ENCODE assay signal across 1 cellular context in the genomic region with DNA sequence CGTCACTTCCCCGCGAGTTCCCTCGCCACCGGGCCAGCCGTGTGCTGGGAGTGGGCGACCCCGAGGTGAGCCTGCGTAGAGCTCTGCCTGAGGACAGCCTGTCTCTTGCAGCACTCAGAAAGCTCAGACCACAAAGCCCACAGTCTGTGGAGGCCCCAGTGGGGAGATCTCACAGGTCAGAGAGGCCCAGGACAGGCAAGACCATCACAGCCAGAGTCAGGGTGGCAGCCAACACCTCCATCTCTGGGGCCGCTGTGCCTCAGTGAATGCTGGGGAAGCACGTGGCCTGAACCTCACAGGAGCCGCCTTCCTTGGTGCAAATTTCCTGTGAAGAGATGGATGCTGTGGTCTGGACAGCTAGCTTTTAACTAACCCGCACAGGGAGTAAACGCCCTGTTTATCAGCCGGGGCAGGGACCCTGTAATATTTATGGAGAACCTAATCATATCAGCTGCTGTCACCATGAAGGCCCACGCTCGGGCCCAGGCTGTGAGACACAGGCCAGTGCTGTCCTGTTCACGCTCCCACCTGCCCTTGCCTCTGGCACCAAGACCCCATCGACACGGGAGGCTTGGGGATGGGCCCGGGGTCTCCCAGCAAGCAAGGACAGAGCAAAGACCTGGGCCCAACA.
TF ChIP-seq lines count a peak whose summit lies in the region.

No MANE protein-coding gene starts in this region.

TF ChIP-seq in K562, 482 proteins besides CTCF, POLR2A, EP300 and RAD21 (continued from another document and continues in another):
- TF ChIP-seq, protein P1, sequence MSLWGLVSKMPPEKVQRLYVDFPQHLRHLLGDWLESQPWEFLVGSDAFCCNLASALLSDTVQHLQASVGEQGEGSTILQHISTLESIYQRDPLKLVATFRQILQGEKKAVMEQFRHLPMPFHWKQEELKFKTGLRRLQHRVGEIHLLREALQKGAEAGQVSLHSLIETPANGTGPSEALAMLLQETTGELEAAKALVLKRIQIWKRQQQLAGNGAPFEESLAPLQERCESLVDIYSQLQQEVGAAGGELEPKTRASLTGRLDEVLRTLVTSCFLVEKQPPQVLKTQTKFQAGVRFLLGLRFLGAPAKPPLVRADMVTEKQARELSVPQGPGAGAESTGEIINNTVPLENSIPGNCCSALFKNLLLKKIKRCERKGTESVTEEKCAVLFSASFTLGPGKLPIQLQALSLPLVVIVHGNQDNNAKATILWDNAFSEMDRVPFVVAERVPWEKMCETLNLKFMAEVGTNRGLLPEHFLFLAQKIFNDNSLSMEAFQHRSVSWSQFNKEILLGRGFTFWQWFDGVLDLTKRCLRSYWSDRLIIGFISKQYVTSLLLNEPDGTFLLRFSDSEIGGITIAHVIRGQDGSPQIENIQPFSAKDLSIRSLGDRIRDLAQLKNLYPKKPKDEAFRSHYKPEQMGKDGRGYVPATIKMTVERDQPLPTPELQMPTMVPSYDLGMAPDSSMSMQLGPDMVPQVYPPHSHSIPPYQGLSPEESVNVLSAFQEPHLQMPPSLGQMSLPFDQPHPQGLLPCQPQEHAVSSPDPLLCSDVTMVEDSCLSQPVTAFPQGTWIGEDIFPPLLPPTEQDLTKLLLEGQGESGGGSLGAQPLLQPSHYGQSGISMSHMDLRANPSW (CRISPR knock-in tag; IDR thresholded peaks at IDR 0.05), result no peak
- TF ChIP-seq MEF2D (tag; conservative IDR thresholded peaks at IDR 0.05; ENCODE audit: low read depth), result no peak
- TF ChIP-seq SMAD4 (CRISPR knock-in tag; conservative IDR thresholded peaks at IDR 0.05), result 0 out of 2 replicates have a peak, but pooled peaks have one; percentile 33
- 0 out of 2 replicates have a peak, but pooled peaks have one; percentile 31 for TF ChIP-seq ETV5 (CRISPR knock-in tag; IDR thresholded peaks at IDR 0.05; ENCODE audit: low read depth)
- TF ChIP-seq NFIC (IDR thresholded peaks at IDR 0.05), result 0 out of 2 replicates have a peak, but pooled peaks have one; percentile 6
- TF ChIP-seq, protein P2, sequence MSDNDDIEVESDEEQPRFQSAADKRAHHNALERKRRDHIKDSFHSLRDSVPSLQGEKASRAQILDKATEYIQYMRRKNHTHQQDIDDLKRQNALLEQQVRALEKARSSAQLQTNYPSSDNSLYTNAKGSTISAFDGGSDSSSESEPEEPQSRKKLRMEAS (CRISPR knock-in tag; IDR thresholded peaks at IDR 0.05), result peak; percentile 75
- no peak for TF ChIP-seq KAT2B (IDR thresholded peaks at IDR 0.05; ENCODE audit: low read depth, low read length)
- TF ChIP-seq, protein P3, sequence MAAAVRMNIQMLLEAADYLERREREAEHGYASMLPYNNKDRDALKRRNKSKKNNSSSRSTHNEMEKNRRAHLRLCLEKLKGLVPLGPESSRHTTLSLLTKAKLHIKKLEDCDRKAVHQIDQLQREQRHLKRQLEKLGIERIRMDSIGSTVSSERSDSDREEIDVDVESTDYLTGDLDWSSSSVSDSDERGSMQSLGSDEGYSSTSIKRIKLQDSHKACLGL (CRISPR knock-in tag; IDR thresholded peaks at IDR 0.05; ENCODE audit: borderline replicate concordance, poor library complexity, severe bottlenecking), result no peak
- peak; percentile 76 for TF ChIP-seq ARID1B (IDR thresholded peaks at IDR 0.05)
- TF ChIP-seq FIP1L1 (IDR thresholded peaks at IDR 0.05; ENCODE audit: low read depth, low read length, poor library complexity, severe bottlenecking), result no peak
- peak; percentile 51 for TF ChIP-seq ZNF121 (CRISPR knock-in tag; conservative IDR thresholded peaks at IDR 0.05)
- TF ChIP-seq HLTF (IDR thresholded peaks at IDR 0.05), result no peak
- no peak for TF ChIP-seq ZNF75A (CRISPR knock-in tag; IDR thresholded peaks at IDR 0.05)
- TF ChIP-seq, protein P4, sequence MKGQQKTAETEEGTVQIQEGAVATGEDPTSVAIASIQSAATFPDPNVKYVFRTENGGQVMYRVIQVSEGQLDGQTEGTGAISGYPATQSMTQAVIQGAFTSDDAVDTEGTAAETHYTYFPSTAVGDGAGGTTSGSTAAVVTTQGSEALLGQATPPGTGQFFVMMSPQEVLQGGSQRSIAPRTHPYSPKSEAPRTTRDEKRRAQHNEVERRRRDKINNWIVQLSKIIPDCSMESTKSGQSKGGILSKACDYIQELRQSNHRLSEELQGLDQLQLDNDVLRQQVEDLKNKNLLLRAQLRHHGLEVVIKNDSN (CRISPR knock-in tag; IDR thresholded peaks at IDR 0.05), result peak; percentile 50; the same call in 1 of the 2 replicates
- TF ChIP-seq TCF3 (CRISPR knock-in tag; IDR thresholded peaks at IDR 0.05), result peak; percentile 90
- peak; percentile 66 for TF ChIP-seq L3MBTL2 (IDR thresholded peaks at IDR 0.05)
- TF ChIP-seq, protein P5, sequence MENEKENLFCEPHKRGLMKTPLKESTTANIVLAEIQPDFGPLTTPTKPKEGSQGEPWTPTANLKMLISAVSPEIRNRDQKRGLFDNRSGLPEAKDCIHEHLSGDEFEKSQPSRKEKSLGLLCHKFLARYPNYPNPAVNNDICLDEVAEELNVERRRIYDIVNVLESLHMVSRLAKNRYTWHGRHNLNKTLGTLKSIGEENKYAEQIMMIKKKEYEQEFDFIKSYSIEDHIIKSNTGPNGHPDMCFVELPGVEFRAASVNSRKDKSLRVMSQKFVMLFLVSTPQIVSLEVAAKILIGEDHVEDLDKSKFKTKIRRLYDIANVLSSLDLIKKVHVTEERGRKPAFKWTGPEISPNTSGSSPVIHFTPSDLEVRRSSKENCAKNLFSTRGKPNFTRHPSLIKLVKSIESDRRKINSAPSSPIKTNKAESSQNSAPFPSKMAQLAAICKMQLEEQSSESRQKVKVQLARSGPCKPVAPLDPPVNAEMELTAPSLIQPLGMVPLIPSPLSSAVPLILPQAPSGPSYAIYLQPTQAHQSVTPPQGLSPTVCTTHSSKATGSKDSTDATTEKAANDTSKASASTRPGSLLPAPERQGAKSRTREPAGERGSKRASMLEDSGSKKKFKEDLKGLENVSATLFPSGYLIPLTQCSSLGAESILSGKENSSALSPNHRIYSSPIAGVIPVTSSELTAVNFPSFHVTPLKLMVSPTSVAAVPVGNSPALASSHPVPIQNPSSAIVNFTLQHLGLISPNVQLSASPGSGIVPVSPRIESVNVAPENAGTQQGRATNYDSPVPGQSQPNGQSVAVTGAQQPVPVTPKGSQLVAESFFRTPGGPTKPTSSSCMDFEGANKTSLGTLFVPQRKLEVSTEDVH (IDR thresholded peaks at IDR 0.05; ENCODE audit: low read depth, partially characterized antibody), result no peak
- TF ChIP-seq TEAD4 (IDR thresholded peaks at IDR 0.05; ENCODE audit: low read length), result peak; percentile 70
- no peak for TF ChIP-seq TEAD4 (CRISPR knock-in tag; IDR thresholded peaks at IDR 0.05; ENCODE audit: borderline replicate concordance)
- TF ChIP-seq SMARCA4 (IDR thresholded peaks at IDR 0.05), result peak; percentile 39; the same call in 1 of the 2 replicates
- TF ChIP-seq, protein P6, sequence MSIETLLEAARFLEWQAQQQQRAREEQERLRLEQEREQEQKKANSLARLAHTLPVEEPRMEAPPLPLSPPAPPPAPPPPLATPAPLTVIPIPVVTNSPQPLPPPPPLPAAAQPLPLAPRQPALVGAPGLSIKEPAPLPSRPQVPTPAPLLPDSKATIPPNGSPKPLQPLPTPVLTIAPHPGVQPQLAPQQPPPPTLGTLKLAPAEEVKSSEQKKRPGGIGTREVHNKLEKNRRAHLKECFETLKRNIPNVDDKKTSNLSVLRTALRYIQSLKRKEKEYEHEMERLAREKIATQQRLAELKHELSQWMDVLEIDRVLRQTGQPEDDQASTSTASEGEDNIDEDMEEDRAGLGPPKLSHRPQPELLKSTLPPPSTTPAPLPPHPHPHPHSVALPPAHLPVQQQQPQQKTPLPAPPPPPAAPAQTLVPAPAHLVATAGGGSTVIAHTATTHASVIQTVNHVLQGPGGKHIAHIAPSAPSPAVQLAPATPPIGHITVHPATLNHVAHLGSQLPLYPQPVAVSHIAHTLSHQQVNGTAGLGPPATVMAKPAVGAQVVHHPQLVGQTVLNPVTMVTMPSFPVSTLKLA (conservative IDR thresholded peaks at IDR 0.05), result peak; percentile 25 to 57; a peak in 2 of 4 replicates
- peak; percentile 28 for TF ChIP-seq DACH1 (IDR thresholded peaks at IDR 0.05; ENCODE audit: partially characterized antibody)
- TF ChIP-seq, protein P7, sequence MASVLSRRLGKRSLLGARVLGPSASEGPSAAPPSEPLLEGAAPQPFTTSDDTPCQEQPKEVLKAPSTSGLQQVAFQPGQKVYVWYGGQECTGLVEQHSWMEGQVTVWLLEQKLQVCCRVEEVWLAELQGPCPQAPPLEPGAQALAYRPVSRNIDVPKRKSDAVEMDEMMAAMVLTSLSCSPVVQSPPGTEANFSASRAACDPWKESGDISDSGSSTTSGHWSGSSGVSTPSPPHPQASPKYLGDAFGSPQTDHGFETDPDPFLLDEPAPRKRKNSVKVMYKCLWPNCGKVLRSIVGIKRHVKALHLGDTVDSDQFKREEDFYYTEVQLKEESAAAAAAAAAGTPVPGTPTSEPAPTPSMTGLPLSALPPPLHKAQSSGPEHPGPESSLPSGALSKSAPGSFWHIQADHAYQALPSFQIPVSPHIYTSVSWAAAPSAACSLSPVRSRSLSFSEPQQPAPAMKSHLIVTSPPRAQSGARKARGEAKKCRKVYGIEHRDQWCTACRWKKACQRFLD (CRISPR knock-in tag; IDR thresholded peaks at IDR 0.05), result 0 out of 2 replicates have a peak, but pooled peaks have one; percentile 33
- TF ChIP-seq, protein P8, sequence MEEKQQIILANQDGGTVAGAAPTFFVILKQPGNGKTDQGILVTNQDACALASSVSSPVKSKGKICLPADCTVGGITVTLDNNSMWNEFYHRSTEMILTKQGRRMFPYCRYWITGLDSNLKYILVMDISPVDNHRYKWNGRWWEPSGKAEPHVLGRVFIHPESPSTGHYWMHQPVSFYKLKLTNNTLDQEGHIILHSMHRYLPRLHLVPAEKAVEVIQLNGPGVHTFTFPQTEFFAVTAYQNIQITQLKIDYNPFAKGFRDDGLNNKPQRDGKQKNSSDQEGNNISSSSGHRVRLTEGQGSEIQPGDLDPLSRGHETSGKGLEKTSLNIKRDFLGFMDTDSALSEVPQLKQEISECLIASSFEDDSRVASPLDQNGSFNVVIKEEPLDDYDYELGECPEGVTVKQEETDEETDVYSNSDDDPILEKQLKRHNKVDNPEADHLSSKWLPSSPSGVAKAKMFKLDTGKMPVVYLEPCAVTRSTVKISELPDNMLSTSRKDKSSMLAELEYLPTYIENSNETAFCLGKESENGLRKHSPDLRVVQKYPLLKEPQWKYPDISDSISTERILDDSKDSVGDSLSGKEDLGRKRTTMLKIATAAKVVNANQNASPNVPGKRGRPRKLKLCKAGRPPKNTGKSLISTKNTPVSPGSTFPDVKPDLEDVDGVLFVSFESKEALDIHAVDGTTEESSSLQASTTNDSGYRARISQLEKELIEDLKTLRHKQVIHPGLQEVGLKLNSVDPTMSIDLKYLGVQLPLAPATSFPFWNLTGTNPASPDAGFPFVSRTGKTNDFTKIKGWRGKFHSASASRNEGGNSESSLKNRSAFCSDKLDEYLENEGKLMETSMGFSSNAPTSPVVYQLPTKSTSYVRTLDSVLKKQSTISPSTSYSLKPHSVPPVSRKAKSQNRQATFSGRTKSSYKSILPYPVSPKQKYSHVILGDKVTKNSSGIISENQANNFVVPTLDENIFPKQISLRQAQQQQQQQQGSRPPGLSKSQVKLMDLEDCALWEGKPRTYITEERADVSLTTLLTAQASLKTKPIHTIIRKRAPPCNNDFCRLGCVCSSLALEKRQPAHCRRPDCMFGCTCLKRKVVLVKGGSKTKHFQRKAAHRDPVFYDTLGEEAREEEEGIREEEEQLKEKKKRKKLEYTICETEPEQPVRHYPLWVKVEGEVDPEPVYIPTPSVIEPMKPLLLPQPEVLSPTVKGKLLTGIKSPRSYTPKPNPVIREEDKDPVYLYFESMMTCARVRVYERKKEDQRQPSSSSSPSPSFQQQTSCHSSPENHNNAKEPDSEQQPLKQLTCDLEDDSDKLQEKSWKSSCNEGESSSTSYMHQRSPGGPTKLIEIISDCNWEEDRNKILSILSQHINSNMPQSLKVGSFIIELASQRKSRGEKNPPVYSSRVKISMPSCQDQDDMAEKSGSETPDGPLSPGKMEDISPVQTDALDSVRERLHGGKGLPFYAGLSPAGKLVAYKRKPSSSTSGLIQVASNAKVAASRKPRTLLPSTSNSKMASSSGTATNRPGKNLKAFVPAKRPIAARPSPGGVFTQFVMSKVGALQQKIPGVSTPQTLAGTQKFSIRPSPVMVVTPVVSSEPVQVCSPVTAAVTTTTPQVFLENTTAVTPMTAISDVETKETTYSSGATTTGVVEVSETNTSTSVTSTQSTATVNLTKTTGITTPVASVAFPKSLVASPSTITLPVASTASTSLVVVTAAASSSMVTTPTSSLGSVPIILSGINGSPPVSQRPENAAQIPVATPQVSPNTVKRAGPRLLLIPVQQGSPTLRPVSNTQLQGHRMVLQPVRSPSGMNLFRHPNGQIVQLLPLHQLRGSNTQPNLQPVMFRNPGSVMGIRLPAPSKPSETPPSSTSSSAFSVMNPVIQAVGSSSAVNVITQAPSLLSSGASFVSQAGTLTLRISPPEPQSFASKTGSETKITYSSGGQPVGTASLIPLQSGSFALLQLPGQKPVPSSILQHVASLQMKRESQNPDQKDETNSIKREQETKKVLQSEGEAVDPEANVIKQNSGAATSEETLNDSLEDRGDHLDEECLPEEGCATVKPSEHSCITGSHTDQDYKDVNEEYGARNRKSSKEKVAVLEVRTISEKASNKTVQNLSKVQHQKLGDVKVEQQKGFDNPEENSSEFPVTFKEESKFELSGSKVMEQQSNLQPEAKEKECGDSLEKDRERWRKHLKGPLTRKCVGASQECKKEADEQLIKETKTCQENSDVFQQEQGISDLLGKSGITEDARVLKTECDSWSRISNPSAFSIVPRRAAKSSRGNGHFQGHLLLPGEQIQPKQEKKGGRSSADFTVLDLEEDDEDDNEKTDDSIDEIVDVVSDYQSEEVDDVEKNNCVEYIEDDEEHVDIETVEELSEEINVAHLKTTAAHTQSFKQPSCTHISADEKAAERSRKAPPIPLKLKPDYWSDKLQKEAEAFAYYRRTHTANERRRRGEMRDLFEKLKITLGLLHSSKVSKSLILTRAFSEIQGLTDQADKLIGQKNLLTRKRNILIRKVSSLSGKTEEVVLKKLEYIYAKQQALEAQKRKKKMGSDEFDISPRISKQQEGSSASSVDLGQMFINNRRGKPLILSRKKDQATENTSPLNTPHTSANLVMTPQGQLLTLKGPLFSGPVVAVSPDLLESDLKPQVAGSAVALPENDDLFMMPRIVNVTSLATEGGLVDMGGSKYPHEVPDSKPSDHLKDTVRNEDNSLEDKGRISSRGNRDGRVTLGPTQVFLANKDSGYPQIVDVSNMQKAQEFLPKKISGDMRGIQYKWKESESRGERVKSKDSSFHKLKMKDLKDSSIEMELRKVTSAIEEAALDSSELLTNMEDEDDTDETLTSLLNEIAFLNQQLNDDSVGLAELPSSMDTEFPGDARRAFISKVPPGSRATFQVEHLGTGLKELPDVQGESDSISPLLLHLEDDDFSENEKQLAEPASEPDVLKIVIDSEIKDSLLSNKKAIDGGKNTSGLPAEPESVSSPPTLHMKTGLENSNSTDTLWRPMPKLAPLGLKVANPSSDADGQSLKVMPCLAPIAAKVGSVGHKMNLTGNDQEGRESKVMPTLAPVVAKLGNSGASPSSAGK (IDR thresholded peaks at IDR 0.05), result peak; percentile 63
- TF ChIP-seq TAL1 (IDR thresholded peaks at IDR 0.05), result peak; percentile 73
- TF ChIP-seq KLF13 (tag; IDR thresholded peaks at IDR 0.05; ENCODE audit: borderline replicate concordance, low read depth), result no peak
- peak; percentile 18; the same call in 1 of the 2 replicates for TF ChIP-seq RAD51 (IDR thresholded peaks at IDR 0.05; ENCODE audit: borderline replicate concordance, low read depth)
